ENCODE assay signal across 14 cellular contexts in the genomic region with DNA sequence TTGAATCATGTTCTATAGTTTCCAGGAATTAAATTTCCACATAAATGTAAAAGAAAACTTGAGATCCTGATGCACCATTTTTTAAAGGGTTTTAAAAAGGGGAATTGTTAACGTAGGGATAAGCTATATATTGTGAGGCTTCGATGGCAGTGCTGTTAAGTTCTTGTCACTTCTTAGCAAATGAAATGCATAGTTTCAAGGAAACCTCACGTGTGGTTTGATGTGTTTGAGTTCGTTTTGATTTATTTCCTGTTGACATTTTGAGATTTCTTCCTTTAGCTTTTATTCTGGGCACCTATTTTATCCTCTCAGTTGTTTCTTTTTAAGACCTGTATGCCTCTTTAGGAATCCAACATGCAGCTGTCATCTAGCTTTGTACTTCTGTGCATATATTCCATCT.
"Had no signal": no experiment of that assay in that cellular context is flagged by ENCODE, and none has a peak within 500 bp of the region (broad histone marks: within the 10 kb centered on the region; RNA-seq: fewer than 3 reads in every experiment).

No MANE protein-coding gene starts in this region.

- H3K27ac ChIP-seq: ascending aorta, right lobe of liver, stomach, thoracic aorta, VCaP had no signal

- H3K36me3 ChIP-seq: ascending aorta, breast epithelium, right lobe of liver, stomach, thoracic aorta had no signal

- H3K4me3 ChIP-seq: ascending aorta, breast epithelium, right lobe of liver, smooth muscle cell, stomach, thoracic aorta had no signal

- DNase-seq: activated CD4-positive, alpha-beta T cell treated with anti-CD3 and anti-CD28 coated beads for 1 hour; activated CD8-positive, alpha-beta T cell treated with anti-CD3 and anti-CD28 coated beads for 36 hours; effector memory CD4-positive, alpha-beta T cell; foreskin melanocyte; right lobe of liver; stomach had no signal

- H3K4me1 ChIP-seq: breast epithelium, right lobe of liver, stomach had no signal

- H3K9me3 ChIP-seq: ascending aorta, breast epithelium, right lobe of liver, stomach, thoracic aorta had no signal

- H3K9me3 Mint-ChIP-seq: activated T-helper 2 cell treated with anti-CD3 and anti-CD28 coated beads, Interferon-gamma antibody, Interleukin-2, Interleukin-4, amounts not matched to agents 10 μg/mL and 5 μg/mL and 100 μg/mL, durations not matched to agents 14 hours and 24 hours and 36 hours; dendritic cell treated with granulocyte-macrophage colony-stimulating factor and Interleukin-4, amounts not matched to agents 40 ng/mL and 50 ng/mL, for 4 days had no signal

- H3K27me3 Mint-ChIP-seq: activated CD8-positive, alpha-beta T cell treated with anti-CD3 and anti-CD28 coated beads for 36 hours had no signal

- H3K27ac Mint-ChIP-seq: activated CD8-positive, alpha-beta T cell treated with anti-CD3 and anti-CD28 coated beads for 36 hours; activated T-helper 2 cell treated with anti-CD3 and anti-CD28 coated beads, Interferon-gamma antibody, Interleukin-2, Interleukin-4, amounts not matched to agents 10 μg/mL and 5 μg/mL and 100 μg/mL, durations not matched to agents 14 hours and 24 hours and 36 hours; dendritic cell treated with granulocyte-macrophage colony-stimulating factor and Interleukin-4, amounts not matched to agents 40 ng/mL and 50 ng/mL, for 4 days had no signal

- H3K4me3 Mint-ChIP-seq: activated CD8-positive, alpha-beta T cell treated with anti-CD3 and anti-CD28 coated beads for 36 hours; dendritic cell treated with granulocyte-macrophage colony-stimulating factor and Interleukin-4, amounts not matched to agents 40 ng/mL and 50 ng/mL, for 4 days; neural crest cell had no signal

- H3K27me3 ChIP-seq: ascending aorta, breast epithelium, stomach had no signal

- ATAC-seq: activated CD8-positive, alpha-beta T cell treated with anti-CD3 and anti-CD28 coated beads for 36 hours; right lobe of liver had no signal
